In the genomic region with DNA sequence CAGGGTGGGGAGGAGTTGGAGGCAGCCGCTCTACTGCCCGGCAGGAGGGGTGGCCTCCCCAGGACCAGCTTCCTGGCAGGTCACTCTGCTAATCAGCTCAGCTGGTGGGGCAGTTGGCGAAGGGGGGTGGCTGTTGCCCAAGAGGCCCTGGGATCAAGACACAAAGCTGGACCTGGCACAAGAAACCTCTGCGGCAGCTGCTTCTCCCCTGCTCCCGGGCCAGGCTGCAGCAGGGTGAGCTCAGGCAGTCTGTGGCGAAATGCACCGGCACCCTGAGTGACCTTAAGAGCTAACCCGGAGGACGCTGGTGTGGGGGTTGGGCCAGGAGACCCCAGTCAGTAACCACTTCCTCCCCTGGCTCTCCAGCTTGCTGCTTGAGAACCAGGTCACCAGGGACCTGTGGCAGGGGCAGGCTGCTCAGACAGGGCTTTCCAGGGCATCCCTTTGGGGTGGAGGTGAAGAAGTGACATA, we compare ENCODE assay signal across 8 cellular contexts. TPM values are rescaled to one million over a fixed set of nuclear protein-coding genes. Genes with fewer than 3 reads are reported as not detected.
DNase-seq lines count a peak whose midpoint lies in the region; ATAC-seq and TF ChIP-seq lines count a peak whose summit lies in the region.

No MANE protein-coding gene starts in this region.

- H3K4me1 ChIP-seq in skeletal muscle tissue (ENCODE audit: control insufficient read depth in 3 of 3, insufficient read depth in 3 of 3, low read length in 3 of 3) = peaks cover 65 to 83% (median 79%) of the 10 kb centered on the region in 3 donors
- peaks cover 0 to 2% of the 10 kb centered on the region in 2 donors for H3K4me1 ChIP-seq in ascending aorta

- H3K27me3 ChIP-seq in skeletal muscle tissue (ENCODE audit: control insufficient read depth in 3 of 3, insufficient read depth in 3 of 3, low read length in 3 of 3) = peaks cover 0 to 2% (median 0%) of the 10 kb centered on the region in 3 donors
- H3K27me3 ChIP-seq in ascending aorta = no peaks in the 10 kb centered on the region

- peak overlapping the region; percentile 46 to 81 (median 49) for H3K4me3 ChIP-seq in skeletal muscle tissue (ENCODE audit: low read length in 3 of 3)
- H3K4me3 ChIP-seq in ascending aorta = no peak overlapping the region

- H3K9me3 ChIP-seq in skeletal muscle tissue (ENCODE audit: control insufficient read depth in 3 of 3, low read length in 3 of 3) (no peaks in the 10 kb centered on the region), ascending aorta (no peaks in the 10 kb centered on the region)

- H3K27ac ChIP-seq in skeletal muscle tissue (ENCODE audit: low read depth, low read length) = peak overlapping the region; percentile 91
- no peak overlapping the region for H3K27ac ChIP-seq in ascending aorta

- no peak for TF ChIP-seq CTCF in ascending aorta (IDR thresholded peaks at IDR 0.05)

- DNase-seq in UCSD-AML1 (lab: John Stamatoyannopoulos, UW; ENCODE audit: unreplicated experiment) (peak; percentile 78), Right ventricle myocardium superior (peak; percentile 91), ascending aorta (ENCODE audit: low spot score in 2 of 2) (no peak), DMS153 treated with DMSO at 0.1 percent for 48 hours (lab: John Stamatoyannopoulos, UW; ENCODE audit: unreplicated experiment) (no peak)

- peak; percentile 42 for ATAC-seq in HG03108 (IDR thresholded peaks at IDR 0.05; ENCODE audit: unreplicated experiment)
- ATAC-seq in Right ventricle myocardium superior (ENCODE audit: poor library complexity) = peak; percentile 62
- ATAC-seq in GM19467 (IDR thresholded peaks at IDR 0.05; ENCODE audit: unreplicated experiment) = no peak
- ATAC-seq in HG03432 (IDR thresholded peaks at IDR 0.05; ENCODE audit: unreplicated experiment) = no peak

- H3K9ac ChIP-seq in skeletal muscle tissue (ENCODE audit: low read depth in 1 of 3, low read length in 3 of 3) = peak overlapping the region; percentile 71 to 92 (median 79)

- H3K36me3 ChIP-seq in skeletal muscle tissue (ENCODE audit: control insufficient read depth in 3 of 3, insufficient read depth in 3 of 3, low read length in 3 of 3) (no peaks in the 10 kb centered on the region), ascending aorta (no peaks in the 10 kb centered on the region)

- intact Hi-C loops in Right ventricle myocardium superior (cut with DNase I) = no loop called here
- intact Hi-C loops in ascending aorta (cut with DNase I) = no loop called here

RNA-seq across cellular contexts. Expression of gene TOGARAM2, which starts 31.1 kb away (rescaled TPM):
- total RNA-seq in Right ventricle myocardium superior (42.8 TPM), skeletal muscle tissue (0.52 TPM), ascending aorta (not detected)

Comparison
In these comparisons a context has a peak if more than half of its experiments do, and no peak if none do; other contexts are left out.
1. ATAC-seq: peak in HG03108 (single experiment) and Right ventricle myocardium superior (single experiment); none in GM19467 (single experiment) and HG03432 (single experiment).
2. DNase-seq: peak in UCSD-AML1 (single experiment) and Right ventricle myocardium superior (single experiment); none in ascending aorta (0 of 2) and DMS153 treated with DMSO at 0.1 percent for 48 hours (single experiment).
3. H3K4me3 ChIP-seq: peak in skeletal muscle tissue (3 of 3); none in ascending aorta (0 of 2).
4. RNA of gene TOGARAM2, which starts 31.1 kb away (total RNA-seq): 42.8 TPM in Right ventricle myocardium superior (single experiment); 0.52 TPM in skeletal muscle tissue (single experiment) and not detected in ascending aorta (single experiment); every median in the first group is over 10 times any median in the second.